ENCODE assay signal across 19 cellular contexts in the genomic region with DNA sequence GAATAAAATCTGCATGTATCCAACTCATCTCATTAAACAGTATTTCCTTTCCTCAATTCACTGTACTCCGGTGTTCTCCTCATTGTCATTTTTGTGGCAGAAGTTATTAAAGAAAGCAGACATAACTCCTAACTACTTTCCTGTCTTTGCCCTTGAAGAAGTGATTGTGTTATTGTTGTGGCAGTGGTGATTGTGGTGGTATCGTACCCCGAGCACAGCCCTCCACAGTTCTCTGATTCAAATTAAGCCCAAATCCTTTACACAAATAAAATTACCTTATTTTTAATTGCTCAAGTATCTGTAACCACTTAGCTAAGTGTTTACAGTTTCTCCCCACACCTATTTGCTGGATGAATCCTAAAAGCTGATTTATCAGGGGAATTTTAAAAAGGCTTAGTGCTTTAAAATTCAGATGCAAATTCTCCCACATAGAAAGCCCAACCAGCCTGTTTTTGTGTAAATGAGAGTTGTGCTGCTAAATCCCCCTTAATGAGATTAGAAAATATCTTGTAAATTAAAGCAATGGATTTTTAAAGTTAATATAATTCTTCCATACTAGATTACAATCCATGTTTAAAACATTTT.
"Had no signal": no experiment of that assay in that cellular context is flagged by ENCODE, and none has a peak within 500 bp of the region (broad histone marks: within the 10 kb centered on the region; RNA-seq: fewer than 3 reads in every experiment).

No MANE protein-coding gene starts in this region.

- H3K9me3 Mint-ChIP-seq: naive B cell; stimulated activated naive CD8-positive, alpha-beta T cell treated with anti-CD3 and anti-CD28 coated beads, Interleukin-15, Interleukin-2, amounts not matched to agents 100 ng/mL and 50 ng/mL, for 24 hours had no signal

- H3K27me3 Mint-ChIP-seq: activated naive CD8-positive, alpha-beta T cell; dendritic cell treated with granulocyte-macrophage colony-stimulating factor and Interleukin-4, amounts not matched to agents 40 ng/mL and 50 ng/mL, for 4 days; memory B cell; naive B cell; stimulated activated naive CD8-positive, alpha-beta T cell treated with anti-CD3 and anti-CD28 coated beads, Interleukin-15, Interleukin-2, amounts not matched to agents 100 ng/mL and 50 ng/mL, for 24 hours; T-helper 17 cell had no signal

- ATAC-seq: mucosa of descending colon, right cardiac atrium, T-helper 17 cell had no signal

- H3K27me3 ChIP-seq: cardiac muscle cell, esophagus squamous epithelium, tibial nerve had no signal

- H3K4me1 ChIP-seq: esophagus squamous epithelium, prostate gland, tibial nerve had no signal

- DNase-seq: activated CD4-positive, alpha-beta T cell treated with anti-CD3 and anti-CD28 coated beads, Interleukin-2, amount 50 U/mL, for 48 hours; activated gamma-delta T cell; effector CD8-positive, alpha-beta T cell; esophagus squamous epithelium; kidney glomerular epithelial cell; mucosa of descending colon; naive B cell; right cardiac atrium; stimulated activated CD4-positive, alpha-beta T cell treated with anti-CD3 and anti-CD28 coated beads, Interleukin-2, amount 100 ng/mL, for 48 hours; T-helper 17 cell had no signal

- H3K4me3 ChIP-seq: cardiac muscle cell, esophagus squamous epithelium, mucosa of descending colon, prostate gland, tibial nerve had no signal

- H3K36me3 Mint-ChIP-seq: activated naive CD8-positive, alpha-beta T cell; memory B cell; naive B cell had no signal

- H3K36me3 ChIP-seq: cardiac muscle cell, esophagus squamous epithelium, prostate gland, tibial nerve had no signal

- H3K27ac Mint-ChIP-seq: activated naive CD8-positive, alpha-beta T cell; dendritic cell treated with granulocyte-macrophage colony-stimulating factor and Interleukin-4, amounts not matched to agents 40 ng/mL and 50 ng/mL, for 4 days; memory B cell; naive B cell; stimulated activated naive CD8-positive, alpha-beta T cell treated with anti-CD3 and anti-CD28 coated beads, Interleukin-15, Interleukin-2, amounts not matched to agents 100 ng/mL and 50 ng/mL, for 24 hours; T-helper 17 cell had no signal

- H3K9me3 ChIP-seq: esophagus squamous epithelium, mucosa of descending colon, prostate gland, tibial nerve had no signal

- H3K4me1 Mint-ChIP-seq: memory B cell, naive B cell, neural crest cell, T-helper 17 cell had no signal

- H3K4me3 Mint-ChIP-seq: activated naive CD8-positive, alpha-beta T cell; dendritic cell treated with granulocyte-macrophage colony-stimulating factor and Interleukin-4, amounts not matched to agents 40 ng/mL and 50 ng/mL, for 4 days; memory B cell; naive B cell; neural crest cell; stimulated activated naive CD8-positive, alpha-beta T cell treated with anti-CD3 and anti-CD28 coated beads, Interleukin-15, Interleukin-2, amounts not matched to agents 100 ng/mL and 50 ng/mL, for 24 hours; T-helper 17 cell had no signal

- H3K27ac ChIP-seq: cardiac muscle cell, esophagus squamous epithelium, prostate gland, tibial nerve, VCaP had no signal
